In the genomic region with DNA sequence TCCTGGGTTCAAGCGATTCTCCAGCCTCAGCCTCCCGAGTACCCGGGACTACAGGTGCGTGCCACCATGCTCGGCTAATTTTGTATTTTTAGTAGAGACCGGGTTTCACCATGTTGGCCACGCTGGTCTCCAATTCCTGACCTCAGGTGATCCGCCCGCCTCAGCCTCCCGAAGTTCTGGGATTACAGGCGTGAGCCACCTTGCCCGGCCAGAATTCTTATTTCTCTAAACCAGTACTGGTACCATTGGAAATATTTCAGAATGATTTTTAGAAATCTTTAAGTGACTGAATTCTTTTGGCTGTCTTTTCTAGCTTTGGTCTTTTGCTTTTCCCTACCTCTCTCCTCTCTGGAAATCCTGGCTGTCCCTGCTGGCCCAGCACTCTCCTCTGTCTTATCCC, we compare ENCODE assay signal across 1 cellular context.
TF ChIP-seq lines count a peak whose summit lies in the region.

No MANE protein-coding gene starts in this region.

TF ChIP-seq in HCT116, 20 proteins besides CTCF, POLR2A, EP300 and RAD21:
- TF ChIP-seq, protein P1, sequence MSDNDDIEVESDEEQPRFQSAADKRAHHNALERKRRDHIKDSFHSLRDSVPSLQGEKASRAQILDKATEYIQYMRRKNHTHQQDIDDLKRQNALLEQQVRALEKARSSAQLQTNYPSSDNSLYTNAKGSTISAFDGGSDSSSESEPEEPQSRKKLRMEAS (IDR thresholded peaks at IDR 0.05): no peak
- TF ChIP-seq SP1 (IDR thresholded peaks at IDR 0.05; ENCODE audit: low read depth) (no peak), JUND (IDR thresholded peaks at IDR 0.05) (no peak), ZFX (IDR thresholded peaks at IDR 0.05) (no peak), CEBPB (IDR thresholded peaks at IDR 0.05; ENCODE audit: low read depth) (no peak), POLR2AphosphoS5 (IDR thresholded peaks at IDR 0.05; ENCODE audit: low read depth, low read length) (no peak), SRF (IDR thresholded peaks at IDR 0.05; ENCODE audit: low read depth) (no peak), ZNF274 (IDR thresholded peaks at IDR 0.05; ENCODE audit: low read depth, low read length) (no peak), YY1 (IDR thresholded peaks at IDR 0.05; ENCODE audit: extremely low read depth, insufficient replicate concordance, low read depth, low read length) (no peak), SIN3A (IDR thresholded peaks at IDR 0.05; ENCODE audit: low read depth) (no peak), EZH2 (IDR thresholded peaks at IDR 0.05) (no peak), EGR1 (IDR thresholded peaks at IDR 0.05; ENCODE audit: low read depth) (no peak), TCF7L2 (IDR thresholded peaks at IDR 0.05; ENCODE audit: borderline replicate concordance, extremely low read depth, insufficient read depth, insufficient read length) (no peak)
- TF ChIP-seq, protein P2, sequence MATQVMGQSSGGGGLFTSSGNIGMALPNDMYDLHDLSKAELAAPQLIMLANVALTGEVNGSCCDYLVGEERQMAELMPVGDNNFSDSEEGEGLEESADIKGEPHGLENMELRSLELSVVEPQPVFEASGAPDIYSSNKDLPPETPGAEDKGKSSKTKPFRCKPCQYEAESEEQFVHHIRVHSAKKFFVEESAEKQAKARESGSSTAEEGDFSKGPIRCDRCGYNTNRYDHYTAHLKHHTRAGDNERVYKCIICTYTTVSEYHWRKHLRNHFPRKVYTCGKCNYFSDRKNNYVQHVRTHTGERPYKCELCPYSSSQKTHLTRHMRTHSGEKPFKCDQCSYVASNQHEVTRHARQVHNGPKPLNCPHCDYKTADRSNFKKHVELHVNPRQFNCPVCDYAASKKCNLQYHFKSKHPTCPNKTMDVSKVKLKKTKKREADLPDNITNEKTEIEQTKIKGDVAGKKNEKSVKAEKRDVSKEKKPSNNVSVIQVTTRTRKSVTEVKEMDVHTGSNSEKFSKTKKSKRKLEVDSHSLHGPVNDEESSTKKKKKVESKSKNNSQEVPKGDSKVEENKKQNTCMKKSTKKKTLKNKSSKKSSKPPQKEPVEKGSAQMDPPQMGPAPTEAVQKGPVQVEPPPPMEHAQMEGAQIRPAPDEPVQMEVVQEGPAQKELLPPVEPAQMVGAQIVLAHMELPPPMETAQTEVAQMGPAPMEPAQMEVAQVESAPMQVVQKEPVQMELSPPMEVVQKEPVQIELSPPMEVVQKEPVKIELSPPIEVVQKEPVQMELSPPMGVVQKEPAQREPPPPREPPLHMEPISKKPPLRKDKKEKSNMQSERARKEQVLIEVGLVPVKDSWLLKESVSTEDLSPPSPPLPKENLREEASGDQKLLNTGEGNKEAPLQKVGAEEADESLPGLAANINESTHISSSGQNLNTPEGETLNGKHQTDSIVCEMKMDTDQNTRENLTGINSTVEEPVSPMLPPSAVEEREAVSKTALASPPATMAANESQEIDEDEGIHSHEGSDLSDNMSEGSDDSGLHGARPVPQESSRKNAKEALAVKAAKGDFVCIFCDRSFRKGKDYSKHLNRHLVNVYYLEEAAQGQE (IDR thresholded peaks at IDR 0.05; ENCODE audit: low read depth): no peak
